Comparison of ENCODE assay signal across 27 cellular contexts in genomic region chr2:222115296-222115695, GRCh38.
"Had no signal": no experiment of that assay in that cellular context is flagged by ENCODE, and none has a peak within 500 bp of the region (broad histone marks: within the 10 kb centered on the region; RNA-seq: fewer than 3 reads in every experiment).

No MANE protein-coding gene starts in this region.

- H3K36me3 Mint-ChIP-seq: immature natural killer cell had no signal

- H3K27ac ChIP-seq: esophagus squamous epithelium, lower lobe of right lung, prostate gland, right atrium auricular region, suprapubic skin, transverse colon, upper lobe of right lung, vagina had no signal

- H3K36me3 ChIP-seq: esophagus squamous epithelium, lower lobe of right lung, prostate gland, right atrium auricular region, suprapubic skin, transverse colon, upper lobe of right lung, vagina had no signal

- H3K27me3 ChIP-seq: right atrium auricular region, transverse colon, upper lobe of right lung, vagina had no signal

- H3K27me3 Mint-ChIP-seq: effector memory CD8-positive, alpha-beta T cell; stimulated activated naive CD8-positive, alpha-beta T cell treated with anti-CD3 and anti-CD28 coated beads, Interleukin-15, amount 100 ng/mL, for 72 hours had no signal

- H3K27ac Mint-ChIP-seq: effector memory CD8-positive, alpha-beta T cell; immature natural killer cell; naive thymus-derived CD8-positive, alpha-beta T cell; nephron progenitor cell; stimulated activated naive CD8-positive, alpha-beta T cell treated with anti-CD3 and anti-CD28 coated beads, Interleukin-15, amount 100 ng/mL, for 72 hours had no signal

- H3K4me2 ChIP-seq: smooth muscle cell had no signal

- H3K4me3 ChIP-seq: esophagus squamous epithelium, lower lobe of right lung, prostate gland, right atrium auricular region, smooth muscle cell, suprapubic skin, transverse colon, upper lobe of right lung, vagina had no signal

- H3K9me3 Mint-ChIP-seq: nephron progenitor cell had no signal

- ATAC-seq: effector memory CD8-positive, alpha-beta T cell; left ventricle myocardium superior; lower lobe of right lung; naive thymus-derived CD8-positive, alpha-beta T cell; sciatic nerve; stimulated activated naive CD8-positive, alpha-beta T cell treated with anti-CD3 and anti-CD28 coated beads, Interleukin-15, amount 100 ng/mL, for 72 hours; upper lobe of right lung had no signal

- H3K4me1 ChIP-seq: esophagus squamous epithelium, lower lobe of right lung, prostate gland, right atrium auricular region, suprapubic skin, transverse colon, upper lobe of right lung, vagina had no signal

- H3K4me1 Mint-ChIP-seq: immature natural killer cell; naive thymus-derived CD8-positive, alpha-beta T cell; nephron progenitor cell; stimulated activated naive CD8-positive, alpha-beta T cell treated with anti-CD3 and anti-CD28 coated beads, Interleukin-15, amount 100 ng/mL, for 72 hours had no signal

- DNase-seq: effector memory CD8-positive, alpha-beta T cell; erythroblast; esophagus squamous epithelium; foreskin melanocyte; hypothalamus; immature natural killer cell; left ventricle myocardium superior; lower lobe of right lung; naive thymus-derived CD8-positive, alpha-beta T cell; nephron progenitor cell; nucleus accumbens; stimulated activated CD4-positive, alpha-beta T cell treated with anti-CD3 and anti-CD28 coated beads, Interleukin-12 subunit alpha, Interleukin-12 subunit beta, amount 100 ng/mL, for 4 hours; stimulated activated CD4-positive, alpha-beta T cell treated with anti-CD3 and anti-CD28 coated beads, Interleukin-1b, Interleukin-23, amount 100 ng/mL, for 48 hours; stimulated activated CD4-positive, alpha-beta T cell treated with anti-CD3 and anti-CD28 coated beads, Interleukin-4, amount 100 ng/mL, for 1 hour; stimulated activated CD8-positive, alpha-beta memory T cell treated with anti-CD3 and anti-CD28 coated beads, Interleukin-4, amount 100 ng/mL, for 48 hours; stimulated activated naive CD4-positive, alpha-beta T cell; stimulated activated naive CD8-positive, alpha-beta T cell treated with anti-CD3 and anti-CD28 coated beads, Interleukin-15, amount 100 ng/mL, for 72 hours; transverse colon; upper lobe of right lung had no signal

- H3K9me3 ChIP-seq: esophagus squamous epithelium, lower lobe of right lung, prostate gland, right atrium auricular region, suprapubic skin, transverse colon, upper lobe of right lung, vagina had no signal

- FAIRE-seq: endometrium, keratinocyte had no signal

- H3K4me3 Mint-ChIP-seq: effector memory CD8-positive, alpha-beta T cell; immature natural killer cell; naive thymus-derived CD8-positive, alpha-beta T cell; nephron progenitor cell; stimulated activated naive CD8-positive, alpha-beta T cell treated with anti-CD3 and anti-CD28 coated beads, Interleukin-15, amount 100 ng/mL, for 72 hours had no signal
